Comparison of ENCODE assay signal across 14 cellular contexts in the genomic region with DNA sequence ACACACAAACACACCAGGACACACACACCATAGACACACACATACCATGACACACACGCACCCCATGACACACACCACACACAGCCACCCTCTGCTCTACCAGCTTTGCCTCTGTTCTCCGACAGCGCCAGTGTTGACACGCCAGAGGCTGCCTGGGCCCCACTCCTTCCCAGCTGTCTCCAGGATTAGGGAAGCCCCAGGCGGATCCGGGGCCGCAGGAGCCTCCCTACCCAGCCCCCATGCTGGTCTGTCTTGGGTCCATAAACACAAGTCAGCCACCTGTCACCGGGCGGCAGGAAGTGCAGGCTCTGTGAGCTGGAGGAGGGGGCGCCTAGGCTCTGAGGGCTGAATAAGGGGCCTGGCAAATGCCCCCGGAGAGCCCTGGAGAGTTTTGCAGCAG. TPM values are rescaled to one million over a fixed set of nuclear protein-coding genes. Genes with fewer than 3 reads are reported as not detected.
DNase-seq lines count a peak whose midpoint lies in the region; ATAC-seq lines count a peak whose summit lies in the region.
"Had no signal": no experiment of that assay in that cellular context is flagged by ENCODE, and none has a peak within 500 bp of the region (broad histone marks: within the 10 kb centered on the region; RNA-seq: fewer than 3 reads in every experiment).

No MANE protein-coding gene starts in this region.

- H3K27ac ChIP-seq in SJCRH30: peak overlapping the region; percentile 89
- H3K27ac ChIP-seq: adrenal gland, pancreas had no signal

- peaks cover 4% of the 10 kb centered on the region; the same call in 1 of the 2 replicates for H3K36me3 ChIP-seq in SJCRH30
- H3K36me3 ChIP-seq: adrenal gland, pancreas had no signal

- ATAC-seq in left lobe of liver (peak; percentile 4), HG02852 (IDR thresholded peaks at IDR 0.05; ENCODE audit: unreplicated experiment) (no peak)
- ATAC-seq: pancreas; stimulated activated memory B cell treated with anti-CD40 and anti-IgM and Interleukin-4, amounts not matched to agents 10 μg/mL and 1 μg/mL and 100 μg/mL, for 72 hours had no signal

- H3K4me1 ChIP-seq in SJCRH30: peaks cover 50% of the 10 kb centered on the region

- H3K4me3 ChIP-seq in SJCRH30: peak overlapping the region; percentile 20
- H3K4me3 ChIP-seq: adrenal gland, pancreas had no signal

- peak; percentile 95 for DNase-seq in D341Med (ENCODE audit: low spot score)
- peak; percentile 76 for DNase-seq in NCI-H2029 (lab: John Stamatoyannopoulos, UW)
- DNase-seq in SJCRH30: peak; percentile 100
- DNase-seq in left lobe of liver (ENCODE audit: low spot score): no peak
- DNase-seq in NCI-H1436 treated with DMSO at 0.1 percent for 48 hours (lab: John Stamatoyannopoulos, UW): no peak
- no peak for DNase-seq in activated CD8-positive, alpha-beta memory T cell treated with anti-CD3 and anti-CD28 coated beads, Interleukin-2, amount 50 U/mL, for 48 hours
- no peak for DNase-seq in SW480 (ENCODE audit: low spot score)
- DNase-seq: activated T-cell treated with anti-CD3 and anti-CD28 coated beads for 4 hours, adrenal gland, GF-D8, NCI-H1105, pancreas had no signal

- H3K9me3 ChIP-seq in SJCRH30 (replicated peaks): no peaks in the 10 kb centered on the region
- H3K9me3 ChIP-seq: adrenal gland, pancreas had no signal

- no peaks in the 10 kb centered on the region for H3K27me3 ChIP-seq in SJCRH30
- H3K27me3 ChIP-seq: adrenal gland, pancreas had no signal

RNA-seq across cellular contexts. Expression of gene TBC1D16, which starts 10.5 kb away (rescaled TPM):
- total RNA-seq in SJCRH30 (2014; rRNA removed; shearing (Covaris generic)): 60.6 and 61.6 TPM in 2 replicates
- 16.4 TPM for total RNA-seq in left lobe of liver

RNA-seq across cellular contexts. Expression of gene CCDC40, which starts 11.3 kb away (rescaled TPM):
- 8.8 and 11.3 TPM in 2 replicates for total RNA-seq in SJCRH30 (2014; rRNA removed; shearing (Covaris generic))
- total RNA-seq in left lobe of liver: 6.8 TPM

Comparison
In these comparisons a context has a peak if more than half of its experiments do, and no peak if none do; other contexts are left out.
1. DNase-seq: peak in D341Med (single experiment), NCI-H2029 (single experiment) and SJCRH30 (2 of 2); none in left lobe of liver (single experiment), NCI-H1436 treated with DMSO at 0.1 percent for 48 hours (single experiment), activated CD8-positive, alpha-beta memory T cell treated with anti-CD3 and anti-CD28 coated beads, Interleukin-2, amount 50 U/mL, for 48 hours (single experiment) and SW480 (single experiment).